Comparison of ENCODE assay signal across 15 cellular contexts in genomic region chr19:51735759-51736449, GRCh38. TPM values are rescaled to one million over a fixed set of nuclear protein-coding genes. Genes with fewer than 3 reads are reported as not detected.
DNase-seq lines count a peak whose midpoint lies in the region; ATAC-seq and TF ChIP-seq lines count a peak whose summit lies in the region.
"Had no signal": no experiment of that assay in that cellular context is flagged by ENCODE, and none has a peak within 500 bp of the region (broad histone marks: within the 10 kb centered on the region; RNA-seq: fewer than 3 reads in every experiment).

No MANE protein-coding gene starts in this region.

- no peaks in the 10 kb centered on the region for H3K9me3 ChIP-seq in SJCRH30 (replicated peaks)
- H3K9me3 ChIP-seq in sigmoid colon, result no peaks in the 10 kb centered on the region

- H3K4me1 ChIP-seq in SJCRH30, result peaks cover 10% of the 10 kb centered on the region
- H3K4me1 ChIP-seq in sigmoid colon, result no peaks in the 10 kb centered on the region

- H3K4me3 ChIP-seq in SJCRH30 (no peak overlapping the region), sigmoid colon (no peak overlapping the region)

- intact Hi-C loops in sigmoid colon (cut with DNase I), result no loop called here

- H3K27ac ChIP-seq in SJCRH30 (no peak overlapping the region), sigmoid colon (no peak overlapping the region)
- H3K27ac ChIP-seq: WERI-Rb-1 had no signal

- H3K27me3 ChIP-seq in SJCRH30 (no peaks in the 10 kb centered on the region), sigmoid colon (peaks cover 0 to 26% (median 0%) of the 10 kb centered on the region in 3 donors)

- DNase-seq in EH (ENCODE audit: low read depth), result peak; percentile 15
- DNase-seq in SJCRH30, result peak; percentile 53 to 59
- peak; percentile 97 for DNase-seq in glomerular visceral epithelial cell (ENCODE audit: extremely low spot score)
- DNase-seq in sigmoid colon, result peak; percentile 83
- no peak for DNase-seq in GM19240 (ENCODE audit: insufficient read length, low spot score)
- no peak for DNase-seq in activated T-cell treated with anti-CD3 and anti-CD28 coated beads, Interleukin-2, amount 50 U/mL, for 1 hour
- no peak for DNase-seq in COLO668 (lab: John Stamatoyannopoulos, UW; ENCODE audit: unreplicated experiment)
- DNase-seq: activated gamma-delta T cell; COR-L47; effector memory CD8-positive, alpha-beta T cell; HCEC 1CT; kidney glomerular epithelial cell; NCI-H524 treated with DMSO at 0.1 percent for 48 hours; WERI-Rb-1 had no signal

- H3K36me3 ChIP-seq in SJCRH30, result no peaks in the 10 kb centered on the region
- H3K36me3 ChIP-seq in sigmoid colon, result no peaks in the 10 kb centered on the region
- H3K36me3 ChIP-seq: WERI-Rb-1 had no signal

- no peak for TF ChIP-seq CTCF in sigmoid colon (IDR thresholded peaks at IDR 0.05)

- ATAC-seq in HG02938 (IDR thresholded peaks at IDR 0.05; ENCODE audit: unreplicated experiment), result no peak
- ATAC-seq: effector memory CD8-positive, alpha-beta T cell had no signal

- WGBS in sigmoid colon, 2 donors, result 51 to 78% methylated on average over 10 of the region's 10 CpGs

- no peak for TF ChIP-seq POLR2A in sigmoid colon (IDR thresholded peaks at IDR 0.05)

- peak; percentile 37 to 87 (median 62) for TF ChIP-seq EP300 in sigmoid colon (IDR thresholded peaks at IDR 0.05)

RNA-seq across cellular contexts. Expression of gene HAS1, which starts 12.1 kb away (rescaled TPM):
- 0.23 TPM in 1 of 2 replicates, not detected in the other for total RNA-seq in SJCRH30 (2014; rRNA removed; shearing (Covaris generic))
- 1 to 10 TPM in 1 of 4 donors, under 1 TPM in 2, not detected in 1; 0.49 to 3.1 (median 0.83) TPM for total RNA-seq in sigmoid colon
- polyA plus RNA-seq in sigmoid colon, result 1 to 10 TPM in 1 of 3 donors, under 1 TPM in 2; 0.17 to 1.2 (median 0.46) TPM

RNA-seq across cellular contexts. Expression of gene FPR1, which starts 15.8 kb away (rescaled TPM):
- not detected in 2 replicates for total RNA-seq in SJCRH30 (2014; rRNA removed; shearing (Covaris generic))
- total RNA-seq in sigmoid colon, result 10 to 100 TPM in 1 of 4 donors, 1 to 10 TPM in 3; 2.8 to 15.9 (median 6.2) TPM
- polyA plus RNA-seq in sigmoid colon, result 10 to 100 TPM in 1 of 3 donors, 1 to 10 TPM in 2; 1.2 to 12.0 (median 4.6) TPM

RNA-seq across cellular contexts. Expression of gene FPR2, which starts 25.1 kb away (rescaled TPM):
- total RNA-seq in SJCRH30 (2014; rRNA removed; shearing (Covaris generic)), result not detected in 2 replicates
- total RNA-seq in sigmoid colon, result 1 to 10 TPM in 2 of 4 donors, under 1 TPM in 1, not detected in 1; 0.36 to 3.7 (median 1.2) TPM
- polyA plus RNA-seq in sigmoid colon, result 1 to 10 TPM in 2 of 3 donors, under 1 TPM in 1; 0.60 to 2.3 (median 1.4) TPM

RNA-seq across cellular contexts. Expression of gene SPACA6, which starts 42.8 kb away (rescaled TPM):
- 3.2 and 10.9 TPM in 2 replicates for total RNA-seq in SJCRH30 (2014; rRNA removed; shearing (Covaris generic))
- 10 to 100 TPM; 19.9 to 45.7 (median 29.1) TPM for total RNA-seq in sigmoid colon
- 1 to 10 TPM in 2 of 3 donors, not detected in 1; 3.0 to 4.8 TPM for polyA plus RNA-seq in sigmoid colon

RNA-seq across cellular contexts. Expression of gene FPR3, which starts 59.1 kb away (rescaled TPM):
- total RNA-seq in SJCRH30 (2014; rRNA removed; shearing (Covaris generic)), result not detected in 2 replicates
- 1 to 10 TPM; 1.6 to 6.7 (median 3.3) TPM for total RNA-seq in sigmoid colon
- polyA plus RNA-seq in sigmoid colon, result 10 to 100 TPM in 1 of 3 donors, 1 to 10 TPM in 2; 3.6 to 25.9 (median 6.1) TPM

Comparison
In these comparisons a context has a peak if more than half of its experiments do, and no peak if none do; other contexts are left out.
1. DNase-seq: peak in EH (single experiment), SJCRH30 (2 of 2), glomerular visceral epithelial cell (single experiment) and sigmoid colon (single experiment); none in GM19240 (single experiment), activated T-cell treated with anti-CD3 and anti-CD28 coated beads, Interleukin-2, amount 50 U/mL, for 1 hour (single experiment) and COLO668 (single experiment).